In the genomic region with DNA sequence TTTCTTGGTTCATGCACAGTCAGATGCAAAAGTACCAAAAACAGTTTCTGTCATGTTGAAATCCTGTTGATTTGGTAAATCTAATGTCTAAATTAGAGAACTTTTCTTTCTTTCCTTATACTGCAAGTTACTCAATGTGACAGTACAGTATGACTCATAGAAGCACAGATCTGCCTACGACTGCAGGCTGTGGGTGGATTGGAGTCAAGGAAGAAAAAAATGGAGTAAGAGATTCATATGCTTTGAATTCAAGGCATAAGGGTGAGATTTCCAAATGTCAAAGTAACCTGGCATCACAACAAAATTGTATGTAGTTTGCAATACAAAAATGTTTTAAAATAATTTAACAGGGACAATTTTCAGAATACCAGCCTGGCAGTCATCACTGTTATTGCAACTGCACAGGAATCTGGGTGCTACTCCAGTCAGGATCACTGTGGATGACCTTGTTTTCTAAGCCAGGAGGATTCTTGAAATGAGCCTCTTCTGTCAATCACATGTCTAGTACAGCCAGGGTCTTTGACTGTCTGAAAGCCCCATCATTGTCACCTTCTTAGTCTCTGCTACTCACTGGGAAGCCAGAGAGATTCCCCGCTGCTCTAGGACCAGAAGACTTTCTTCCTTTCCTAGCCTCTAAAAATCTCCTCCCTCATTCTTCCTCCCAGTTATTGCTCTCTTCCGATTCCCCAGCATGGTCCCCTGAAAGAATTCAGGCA, we compare ENCODE assay signal across 8 cellular contexts.
DNase-seq lines count a peak whose midpoint lies in the region; ATAC-seq, FAIRE-seq and TF ChIP-seq lines count a peak whose summit lies in the region.

No MANE protein-coding gene starts in this region.

- H4K20me1 ChIP-seq in SK-N-SH (ENCODE audit: insufficient read depth): no peaks in the 10 kb centered on the region

- 32% methylated on average over 3 of the region's 3 CpGs for WGBS in SK-N-SH (ENCODE audit: low lambda C conversion rate)

- FAIRE-seq in H54 (lab: Jason Lieb, UNC): peak; percentile 96

- POLR2A ChIA-PET in SK-N-SH (lab: Yijun Ruan, JAX): interaction anchor here (0.6 kb wide), 1 partner anchor 90 kb away, joined by 3 read pairs; no protein-coding TSS in a partner anchor

- DNase-seq in H54 (ENCODE audit: insufficient read length, low spot score) (no peak), SK-N-SH (no peak), glomerular visceral epithelial cell (ENCODE audit: extremely low spot score) (peak; percentile 54), gastrocnemius medialis (no peak), midbrain (lab: John Stamatoyannopoulos, UW) (no peak), NCI-H1417 treated with DMSO at 0.1 percent for 48 hours (lab: John Stamatoyannopoulos, UW) (no peak)
- DNase-seq in activated T-cell treated with anti-CD3 and anti-CD28 coated beads, Interleukin-2, amount 50 U/mL, for 4 hours: no peak

- ATAC-seq in gastrocnemius medialis (peak; percentile 77 to 81), HG02571 (IDR thresholded peaks at IDR 0.05; ENCODE audit: unreplicated experiment) (no peak)
- no peak for ATAC-seq in activated T-cell treated with anti-CD3 and anti-CD28 coated beads, Interleukin-2, amount 50 U/mL, for 4 hours

- no peaks in the 10 kb centered on the region for H3K4me1 Mint-ChIP-seq in activated T-cell treated with anti-CD3 and anti-CD28 coated beads, Interleukin-2, amount 50 U/mL, for 4 hours (ENCODE audit: low read depth)

- in situ Hi-C loops in gastrocnemius medialis (cut with MboI; ENCODE audit: low sequenced_read_pairs in 4 of 4): loop anchor here in 2 of 4 donors (25.0 kb wide), 1 partner anchor 540 kb away; no protein-coding TSS in a partner anchor

- no peak for TF ChIP-seq RAD21 in SK-N-SH (IDR thresholded peaks at IDR 0.05; ENCODE audit: low read length)

- TF ChIP-seq POLR2A in H54 (IDR thresholded peaks at IDR 0.05; ENCODE audit: low read depth, low read length) (no peak), gastrocnemius medialis (IDR thresholded peaks at IDR 0.05) (no peak)

- H3K4me1 ChIP-seq in SK-N-SH (ENCODE audit: control insufficient read depth in 1 of 2, insufficient read depth in 2 of 2, low read depth in 1 of 2, low read length in 1 of 2) (peaks cover 7 to 33% of the 10 kb centered on the region in 2 experiments), gastrocnemius medialis (peaks cover 0 to 4% of the 10 kb centered on the region in 2 donors)

- H3K36me3 ChIP-seq in SK-N-SH (replicated peaks in 1 of 2; ENCODE audit: control insufficient read depth in 1 of 2, insufficient read depth in 2 of 2, low read length in 1 of 2) (no peaks in the 10 kb centered on the region), gastrocnemius medialis (no peaks in the 10 kb centered on the region)

- H3K79me2 ChIP-seq in SK-N-SH (ENCODE audit: insufficient read depth): no peaks in the 10 kb centered on the region

- peak in 1 of 2 experiments; percentile 70; a peak in 2 of 4 replicates for TF ChIP-seq EP300 in SK-N-SH (IDR thresholded peaks at IDR 0.05; ENCODE audit: borderline replicate concordance in 1 of 2, low read depth in 1 of 2, low read length in 1 of 2)

- no peaks in the 10 kb centered on the region for H3K27me3 Mint-ChIP-seq in activated T-cell treated with anti-CD3 and anti-CD28 coated beads, Interleukin-2, amount 50 U/mL, for 4 hours (ENCODE audit: low read depth)

- H2AFZ ChIP-seq in SK-N-SH (ENCODE audit: low read depth): peak overlapping the region; percentile 8; the same call in 1 of the 2 replicates

- CTCF ChIA-PET in SK-N-SH (lab: Yijun Ruan, JAX): interaction anchor here (1.0 to 1.2 kb wide), 2 partner anchors 10 to 198 kb away, joined by 3 to 4 read pairs; no protein-coding TSS in a partner anchor

- TF ChIP-seq CTCF in SK-N-SH (IDR thresholded peaks at IDR 0.05) (no peak), gastrocnemius medialis (IDR thresholded peaks at IDR 0.05 in 4 of 5, conservative IDR thresholded peaks at IDR 0.05 in 1 of 5) (no peak)

- H3K9me3 Mint-ChIP-seq in activated T-cell treated with anti-CD3 and anti-CD28 coated beads, Interleukin-2, amount 50 U/mL, for 4 hours: peaks cover 8% of the 10 kb centered on the region

- intact Hi-C loops in gastrocnemius medialis (cut with DNase I; ENCODE audit: low total_unique reads): loop anchor here (10.0 kb wide), 2 partner anchors 193 to 443 kb away; a partner anchor contains a TSS

- H3K4me2 ChIP-seq in SK-N-SH: peak overlapping the region; percentile 60

- H3K36me3 Mint-ChIP-seq in activated T-cell treated with anti-CD3 and anti-CD28 coated beads, Interleukin-2, amount 50 U/mL, for 4 hours (ENCODE audit: insufficient read depth): no peaks in the 10 kb centered on the region

- no peaks in the 10 kb centered on the region for H3K9me3 ChIP-seq in SK-N-SH
- no peaks in the 10 kb centered on the region for H3K9me3 ChIP-seq in gastrocnemius medialis

- H3F3A ChIP-seq in SK-N-SH (replicated peaks; ENCODE audit: insufficient read depth): peaks cover 24% of the 10 kb centered on the region

- H3K27me3 ChIP-seq in SK-N-SH (ENCODE audit: insufficient read depth): no peaks in the 10 kb centered on the region
- no peaks in the 10 kb centered on the region for H3K27me3 ChIP-seq in gastrocnemius medialis

- H3K27ac ChIP-seq in SK-N-SH (ENCODE audit: low read depth in 2 of 2, low read length in 1 of 2): peak overlapping the region; percentile 91 to 93
- peak overlapping the region in 2 of 4 donors; percentile 45 to 54 for H3K27ac ChIP-seq in gastrocnemius medialis

- H3K4me3 ChIP-seq in SK-N-SH (ENCODE audit: low read depth in 2 of 2, low read length in 1 of 2): 0 out of 4 replicates have a peak overlapping the region, but pooled peaks of 1 of the 2 experiments have one; percentile 9
- no peak overlapping the region for H3K4me3 ChIP-seq in gastrocnemius medialis

- H3K9ac ChIP-seq in SK-N-SH: peak overlapping the region; percentile 58

- H3K9me2 ChIP-seq in SK-N-SH: no peaks in the 10 kb centered on the region

- no peak overlapping the region for H3K4me3 Mint-ChIP-seq in activated T-cell treated with anti-CD3 and anti-CD28 coated beads, Interleukin-2, amount 50 U/mL, for 4 hours

TF ChIP-seq in SK-N-SH, 30 proteins besides CTCF, POLR2A, EP300 and RAD21 (continues in another document):
- TF ChIP-seq CHD2 (IDR thresholded peaks at IDR 0.05; ENCODE audit: low read length, partially characterized antibody) (no peak), GATA2 (CRISPR knock-in tag; IDR thresholded peaks at IDR 0.05) (no peak), FOXJ3 (CRISPR knock-in tag; IDR thresholded peaks at IDR 0.05) (no peak), TCF12 (IDR thresholded peaks at IDR 0.05) (peak; percentile 76), RCOR1 (IDR thresholded peaks at IDR 0.05; ENCODE audit: low read length) (no peak), TAF1 (IDR thresholded peaks at IDR 0.05; ENCODE audit: borderline replicate concordance, low read depth, low read length) (no peak), FOSL2 (IDR thresholded peaks at IDR 0.05; ENCODE audit: borderline replicate concordance, low read depth) (peak; percentile 95), JUND (IDR thresholded peaks at IDR 0.05) (peak; percentile 94), EZH2phosphoT487 (IDR thresholded peaks at IDR 0.05; ENCODE audit: borderline replicate concordance, low read depth) (no peak), RFX5 (IDR thresholded peaks at IDR 0.05; ENCODE audit: low read length) (no peak)
- TF ChIP-seq, protein P1, sequence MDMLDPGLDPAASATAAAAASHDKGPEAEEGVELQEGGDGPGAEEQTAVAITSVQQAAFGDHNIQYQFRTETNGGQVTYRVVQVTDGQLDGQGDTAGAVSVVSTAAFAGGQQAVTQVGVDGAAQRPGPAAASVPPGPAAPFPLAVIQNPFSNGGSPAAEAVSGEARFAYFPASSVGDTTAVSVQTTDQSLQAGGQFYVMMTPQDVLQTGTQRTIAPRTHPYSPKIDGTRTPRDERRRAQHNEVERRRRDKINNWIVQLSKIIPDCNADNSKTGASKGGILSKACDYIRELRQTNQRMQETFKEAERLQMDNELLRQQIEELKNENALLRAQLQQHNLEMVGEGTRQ (IDR thresholded peaks at IDR 0.05; ENCODE audit: borderline replicate concordance, low read depth, low read length): no peak
- TF ChIP-seq, protein P2, sequence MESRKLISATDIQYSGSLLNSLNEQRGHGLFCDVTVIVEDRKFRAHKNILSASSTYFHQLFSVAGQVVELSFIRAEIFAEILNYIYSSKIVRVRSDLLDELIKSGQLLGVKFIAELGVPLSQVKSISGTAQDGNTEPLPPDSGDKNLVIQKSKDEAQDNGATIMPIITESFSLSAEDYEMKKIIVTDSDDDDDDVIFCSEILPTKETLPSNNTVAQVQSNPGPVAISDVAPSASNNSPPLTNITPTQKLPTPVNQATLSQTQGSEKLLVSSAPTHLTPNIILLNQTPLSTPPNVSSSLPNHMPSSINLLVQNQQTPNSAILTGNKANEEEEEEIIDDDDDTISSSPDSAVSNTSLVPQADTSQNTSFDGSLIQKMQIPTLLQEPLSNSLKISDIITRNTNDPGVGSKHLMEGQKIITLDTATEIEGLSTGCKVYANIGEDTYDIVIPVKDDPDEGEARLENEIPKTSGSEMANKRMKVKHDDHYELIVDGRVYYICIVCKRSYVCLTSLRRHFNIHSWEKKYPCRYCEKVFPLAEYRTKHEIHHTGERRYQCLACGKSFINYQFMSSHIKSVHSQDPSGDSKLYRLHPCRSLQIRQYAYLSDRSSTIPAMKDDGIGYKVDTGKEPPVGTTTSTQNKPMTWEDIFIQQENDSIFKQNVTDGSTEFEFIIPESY (IDR thresholded peaks at IDR 0.05; ENCODE audit: borderline replicate concordance, low read depth): no peak
- TF ChIP-seq, protein P3, sequence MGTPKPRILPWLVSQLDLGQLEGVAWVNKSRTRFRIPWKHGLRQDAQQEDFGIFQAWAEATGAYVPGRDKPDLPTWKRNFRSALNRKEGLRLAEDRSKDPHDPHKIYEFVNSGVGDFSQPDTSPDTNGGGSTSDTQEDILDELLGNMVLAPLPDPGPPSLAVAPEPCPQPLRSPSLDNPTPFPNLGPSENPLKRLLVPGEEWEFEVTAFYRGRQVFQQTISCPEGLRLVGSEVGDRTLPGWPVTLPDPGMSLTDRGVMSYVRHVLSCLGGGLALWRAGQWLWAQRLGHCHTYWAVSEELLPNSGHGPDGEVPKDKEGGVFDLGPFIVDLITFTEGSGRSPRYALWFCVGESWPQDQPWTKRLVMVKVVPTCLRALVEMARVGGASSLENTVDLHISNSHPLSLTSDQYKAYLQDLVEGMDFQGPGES (IDR thresholded peaks at IDR 0.05; ENCODE audit: low read depth, low read length): no peak

Comparison
In these comparisons a context has a peak if more than half of its experiments do, and no peak if none do; other contexts are left out.
1. ATAC-seq: peak in gastrocnemius medialis (2 of 2); none in HG02571 (single experiment) and activated T-cell treated with anti-CD3 and anti-CD28 coated beads, Interleukin-2, amount 50 U/mL, for 4 hours (0 of 2).